In the genomic region with DNA sequence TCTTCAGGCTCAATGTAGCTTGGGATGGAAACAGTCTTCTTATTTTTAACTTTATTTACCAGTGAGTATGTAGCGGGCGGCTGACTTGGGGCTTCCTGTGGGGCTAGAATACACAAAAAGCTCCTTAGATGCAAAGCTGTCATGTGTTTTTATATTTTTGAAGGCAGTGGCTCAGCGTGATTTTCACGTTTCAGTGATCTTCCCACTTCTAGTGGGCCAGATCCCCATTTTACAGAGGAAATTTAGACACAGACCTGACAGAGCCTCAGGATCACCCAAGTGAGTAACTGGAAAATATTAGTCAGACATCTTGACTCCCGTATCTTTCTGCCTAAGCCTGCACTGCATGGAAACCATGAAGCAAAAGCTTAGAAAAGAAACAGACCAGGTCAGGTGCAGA, we compare ENCODE assay signal across 20 cellular contexts. TPM values are rescaled to one million over a fixed set of nuclear protein-coding genes. Genes with fewer than 3 reads are reported as not detected.
DNase-seq lines count a peak whose midpoint lies in the region; ATAC-seq, FAIRE-seq and TF ChIP-seq lines count a peak whose summit lies in the region.
"Had no signal": no experiment of that assay in that cellular context is flagged by ENCODE, and none has a peak within 500 bp of the region (broad histone marks: within the 10 kb centered on the region; RNA-seq: fewer than 3 reads in every experiment).

No MANE protein-coding gene starts in this region.

- intact Hi-C loops in GM12878 (cut with micrococcal nuclease; ENCODE audit: unreplicated experiment): no loop called here

- peaks cover 9 to 21% of the 10 kb centered on the region in 2 experiments for H3K36me3 ChIP-seq in GM12878 (ENCODE audit: control insufficient read depth in 2 of 2, insufficient read depth in 2 of 2, low read length in 1 of 2)

- no peaks in the 10 kb centered on the region; the same call in none of the 2 replicates for H3K79me2 ChIP-seq in GM12878 (ENCODE audit: control insufficient read depth, insufficient read depth, low read length)

- H3K4me1 ChIP-seq in GM12878 (ENCODE audit: control insufficient read depth, insufficient read depth, low read length): peaks cover 53% of the 10 kb centered on the region
- H3K4me1 ChIP-seq: foreskin keratinocyte had no signal

- in situ Hi-C loops in GM12878 (cut with MboI): loop anchor here (25.0 kb wide), 1 partner anchor 1499 kb away; the partner anchor contains the start of gene HASPIN

- WGBS in GM12878 (ENCODE audit: insufficient coverage, insufficient replicate concordance, low lambda C conversion rate, missing lambda C conversion rate): 0% methylated on average over 5 of the region's 5 CpGs

- H3K27ac Mint-ChIP-seq in WTC11: no peak overlapping the region
- H3K27ac Mint-ChIP-seq: activated CD4-positive, alpha-beta T cell treated with anti-CD3 and anti-CD28 coated beads, Interleukin-2, amount 10 ng/mL, durations not matched to agents 24 days and 14 days; HFFc6; T-helper 2 cell treated with Interferon-gamma antibody and Interleukin-4, amounts not matched to agents 5 μg/mL and 100 μg/mL, for 36 hours had no signal

- TF ChIP-seq POLR2A in GM12892 (IDR thresholded peaks at IDR 0.05; ENCODE audit: low read depth, low read length) (no peak), GM12878 (IDR thresholded peaks at IDR 0.05; ENCODE audit: low read depth, low read length) (no peak)

- TF ChIP-seq EP300 in GM12878 (IDR thresholded peaks at IDR 0.05; ENCODE audit: borderline replicate concordance in 1 of 2, control insufficient read depth in 1 of 2, low read depth in 2 of 2, low read length in 2 of 2): peak in 1 of 2 experiments; percentile 63; a peak in 2 of 4 replicates

- peak; percentile 81 for FAIRE-seq in GM12892 (lab: Jason Lieb, UNC)
- no peak for FAIRE-seq in GM12878 (lab: Jason Lieb, UNC)

- SMC1A ChIA-PET in GM12878 (lab: Charles Lee; ENCODE audit: uncharacterized antibody, unreplicated experiment): interaction anchor here (0.9 to 5.7 kb wide), 9 partner anchors 11 to 85 kb away, joined by 3 to 57 read pairs (median 4); partner anchors contain the start of gene SCIMP

- H3K36me3 Mint-ChIP-seq in WTC11: no peaks in the 10 kb centered on the region

- TF ChIP-seq CTCF in GM12878 (IDR thresholded peaks at IDR 0.05 in 2 of 3, conservative IDR thresholded peaks at IDR 0.05 in 1 of 3; ENCODE audit: control insufficient read depth in 2 of 3, extremely low read depth in 1 of 3, insufficient read depth in 1 of 3, low read depth in 3 of 3, low read length in 3 of 3): no peak
- TF ChIP-seq CTCF in WTC11 (IDR thresholded peaks at IDR 0.05): no peak

- H2AFZ ChIP-seq in GM12878 (ENCODE audit: control insufficient read depth, low read depth, low read length): no peak overlapping the region

- H3K4me3 ChIP-seq in GM12878: no peak overlapping the region
- H3K4me3 ChIP-seq: lung had no signal

- no peaks in the 10 kb centered on the region for H3K27me3 Mint-ChIP-seq in WTC11 (ENCODE audit: low read depth)
- H3K27me3 Mint-ChIP-seq: activated CD4-positive, alpha-beta T cell treated with anti-CD3 and anti-CD28 coated beads, Interleukin-2, amount 10 ng/mL, durations not matched to agents 24 days and 14 days; CD4-positive, alpha-beta memory T cell; central memory CD8-positive, alpha-beta T cell had no signal

- no peaks in the 10 kb centered on the region for H3K9me3 Mint-ChIP-seq in WTC11
- H3K9me3 Mint-ChIP-seq: activated CD4-positive, alpha-beta T cell treated with anti-CD3 and anti-CD28 coated beads, Interleukin-2, amount 10 ng/mL, durations not matched to agents 24 days and 14 days; CD4-positive, alpha-beta memory T cell; central memory CD8-positive, alpha-beta T cell; HFFc6; neural crest cell; T-helper 2 cell treated with Interferon-gamma antibody and Interleukin-4, amounts not matched to agents 5 μg/mL and 100 μg/mL, for 36 hours had no signal

- ATAC-seq in HG03378 (IDR thresholded peaks at IDR 0.05; ENCODE audit: unreplicated experiment) (peak; percentile 35), GM12878 (peak; percentile 70), WTC11 (no peak)
- ATAC-seq: foreskin keratinocyte, right cardiac atrium had no signal

- peak overlapping the region; percentile 61 for H3K4me2 ChIP-seq in GM12878 (ENCODE audit: control insufficient read depth, insufficient read depth)

- H3K9ac ChIP-seq in GM12878 (ENCODE audit: control insufficient read depth, insufficient read depth, low read length): peak overlapping the region; percentile 24

- H3K27me3 ChIP-seq in GM12878 (replicated peaks in 1 of 2; ENCODE audit: control insufficient read depth in 2 of 2, insufficient read depth in 2 of 2, low read length in 1 of 2): no peaks in the 10 kb centered on the region
- H3K27me3 ChIP-seq: foreskin keratinocyte had no signal

- DNase-seq in GM12892 (ENCODE audit: insufficient read length): no peak
- peak; percentile 73 for DNase-seq in GM12878 (ENCODE audit: low read depth, low spot score)
- DNase-seq in WTC11 (ENCODE audit: low spot score): no peak
- no peak for DNase-seq in stimulated activated CD4-positive, alpha-beta T cell treated with anti-CD3 and anti-CD28 coated beads, Interleukin-4, amount 100 ng/mL, for 24 hours
- DNase-seq in NCI-H1417 (lab: John Stamatoyannopoulos, UW): no peak
- DNase-seq: activated CD4-positive, alpha-beta T cell treated with anti-CD3 and anti-CD28 coated beads, Interleukin-2, amount 10 ng/mL, durations not matched to agents 24 days and 14 days; CD4-positive, alpha-beta memory T cell; foreskin keratinocyte; HFFc6; NCI-H2029 treated with DMSO at 0.1 percent for 48 hours; NCI-H774; right cardiac atrium; stimulated activated CD4-positive, alpha-beta T cell treated with anti-CD3 and anti-CD28 coated beads, Interleukin-2, amount 100 ng/mL, for 48 hours had no signal

- no peaks in the 10 kb centered on the region for H4K20me1 ChIP-seq in GM12878 (ENCODE audit: control insufficient read depth, insufficient read depth)

- no TSS peak for BruUV-seq in GM12878 (replicated peaks; lab: Mats Ljungman, UMichigan)

- H3K9me3 ChIP-seq in GM12878 (replicated peaks; ENCODE audit: control insufficient read depth, insufficient read depth, low read length): no peaks in the 10 kb centered on the region; the same call in 2 of the 3 replicates

- H3K4me1 Mint-ChIP-seq in WTC11: no peaks in the 10 kb centered on the region
- H3K4me1 Mint-ChIP-seq: activated CD4-positive, alpha-beta T cell treated with anti-CD3 and anti-CD28 coated beads, Interleukin-2, amount 10 ng/mL, durations not matched to agents 24 days and 14 days; CD4-positive, alpha-beta memory T cell; neural crest cell had no signal

- CTCF ChIA-PET in GM12878 (lab: Yijun Ruan, JAX): interaction anchor here (1.3 to 3.1 kb wide), 6 partner anchors 10 to 25 kb away, joined by 4 to 11 read pairs (median 6); partner anchors contain the start of gene SCIMP
- CTCF ChIA-PET in WTC11 (lab: Charles Lee): no interaction called here

- H3K27ac ChIP-seq in GM12878 (ENCODE audit: control insufficient read depth, insufficient read depth): peak overlapping the region; percentile 88
- peak overlapping the region; percentile 3 for H3K27ac ChIP-seq in temporal lobe (ENCODE audit: low read depth, low read length)
- H3K27ac ChIP-seq: foreskin keratinocyte had no signal

- H3K4me3 Mint-ChIP-seq in WTC11: no peak overlapping the region
- H3K4me3 Mint-ChIP-seq: activated CD4-positive, alpha-beta T cell treated with anti-CD3 and anti-CD28 coated beads, Interleukin-2, amount 10 ng/mL, durations not matched to agents 24 days and 14 days; CD4-positive, alpha-beta memory T cell; central memory CD8-positive, alpha-beta T cell; HFFc6; neural crest cell; T-helper 2 cell treated with Interferon-gamma antibody and Interleukin-4, amounts not matched to agents 5 μg/mL and 100 μg/mL, for 36 hours had no signal

- RAD21 ChIA-PET in GM12878 (lab: Charles Lee; ENCODE audit: unreplicated experiment): interaction anchor here (0.8 to 4.1 kb wide), 6 partner anchors 9 to 31 kb away, joined by 3 to 49 read pairs (median 6); no protein-coding TSS in a partner anchor

- no peak for TF ChIP-seq RAD21 in GM12878 (IDR thresholded peaks at IDR 0.05; ENCODE audit: insufficient read depth, low read depth, low read length)

- POLR2A ChIA-PET in GM12878 (lab: Charles Lee) (interaction anchor here (0.6 to 3.4 kb wide), 10 partner anchors 9 to 31 kb away, joined by 3 to 52 read pairs (median 5); partner anchors contain the start of gene SCIMP), WTC11 (lab: Charles Lee) (no interaction called here)

RNA-seq across cellular contexts. Expression of gene ZNF594, which starts 19.2 kb away (rescaled TPM):
- 4.2 TPM for polyA plus RNA-seq in GM12892 (2012; ENCODE audit: missing spikeins)
- 63.6 and 63.9 TPM in 2 replicates for total RNA-seq in GM12878 (2013; cell fraction: nucleolus; rRNA removed)
- 12.5 and 13.8 TPM in 2 replicates for total RNA-seq in GM12878 (2014; rRNA removed)
- 13.9 and 14.3 TPM in 2 replicates for total RNA-seq in GM12878 (2014; rRNA removed; fragmentation: Illumina TruSeq; extraction: Trizol)
- total RNA-seq in GM12878 (2021): 10.1 and 12.1 TPM in 2 replicates
- 1.4 TPM for polyA plus RNA-seq in GM12878 (2011; ENCODE audit: low read depth)
- 5.5 and 8.8 TPM in 2 replicates for polyA plus RNA-seq in GM12878 (2011; rRNA removed)
- 2.0 and 2.8 TPM in 2 replicates for polyA plus RNA-seq in GM12878 (2011; cell fraction: cytosol; rRNA removed)
- polyA plus RNA-seq in GM12878 (2011; cell fraction: nucleus; rRNA removed): 18.3 and 22.0 TPM in 2 replicates
- polyA plus RNA-seq in GM12878 (2012): 2.3 and 3.7 TPM in 2 replicates
- 11.2 and 11.3 TPM in 2 replicates for polyA plus RNA-seq in GM12878 (2014; fragmentation: Illumina TruSeq; extraction: Trizol)
- polyA plus RNA-seq in GM12878 (2014; fragmentation: Nextera tagmentation; extraction: Ambion mirVana): 1 to 10 TPM in 1 of 2 experiments, under 1 TPM in 1; 0.98 to 1.7 TPM
- polyA plus RNA-seq in GM12878 (2014; rRNA removed): 10.3 and 11.6 TPM in 2 replicates
- polyA plus RNA-seq in GM12878 (2016; fragmentation: Nextera tagmentation; extraction: Ambion mirVana): 10 to 100 TPM; 10.9 to 12.1 TPM
- 5.5 and 5.6 TPM in 2 replicates for polyA minus RNA-seq in GM12878 (2011; rRNA and poly(A)+ RNA removed)
- 2.8 and 3.7 TPM in 2 replicates for polyA minus RNA-seq in GM12878 (2011; cell fraction: cytosol; rRNA and poly(A)+ RNA removed)
- 11.0 and 16.8 TPM in 2 replicates for polyA minus RNA-seq in GM12878 (2011; cell fraction: nucleus; rRNA and poly(A)+ RNA removed)
- total RNA-seq in temporal lobe: 24.1 TPM
- total RNA-seq in WTC11 (2021): 9.5 to 11.6 TPM (median 10.1 TPM) in 3 replicates

RNA-seq across cellular contexts. Expression of gene SCIMP, which starts 23.8 kb away (rescaled TPM):
- polyA plus RNA-seq in GM12892 (2012; ENCODE audit: missing spikeins): 91.2 TPM
- total RNA-seq in GM12878 (2013; cell fraction: nucleolus; rRNA removed): 247 and 264 TPM in 2 replicates
- total RNA-seq in GM12878 (2014; rRNA removed) (61.8 and 70.4 TPM in 2 replicates), GM12878 (2014; rRNA removed; fragmentation: Illumina TruSeq; extraction: Trizol) (70.3 and 74.9 TPM in 2 replicates), GM12878 (2021) (92.2 and 98.9 TPM in 2 replicates), temporal lobe (0.25 TPM), WTC11 (2021) (not detected in 3 replicates)
- polyA plus RNA-seq in GM12878 (2011; ENCODE audit: low read depth): 129 TPM
- polyA plus RNA-seq in GM12878 (2011; rRNA removed) (105 and 120 TPM in 2 replicates), GM12878 (2014; fragmentation: Illumina TruSeq; extraction: Trizol) (151 and 205 TPM in 2 replicates), GM12878 (2014; fragmentation: Nextera tagmentation; extraction: Ambion mirVana) (100 to 1,000 TPM; 109 TPM), GM12878 (2014; rRNA removed) (85.2 and 97.7 TPM in 2 replicates), GM12878 (2016; fragmentation: Nextera tagmentation; extraction: Ambion mirVana) (10 to 100 TPM; 56.7 to 62.4 TPM)
- polyA plus RNA-seq in GM12878 (2011; cell fraction: cytosol; rRNA removed): 101 and 133 TPM in 2 replicates
- polyA plus RNA-seq in GM12878 (2011; cell fraction: nucleus; rRNA removed): 50.6 and 52.5 TPM in 2 replicates
- polyA plus RNA-seq in GM12878 (2012): 97.2 and 135 TPM in 2 replicates
- 79.6 and 91.8 TPM in 2 replicates for polyA minus RNA-seq in GM12878 (2011; rRNA and poly(A)+ RNA removed)
- polyA minus RNA-seq in GM12878 (2011; cell fraction: cytosol; rRNA and poly(A)+ RNA removed): 26.2 and 40.3 TPM in 2 replicates
- polyA minus RNA-seq in GM12878 (2011; cell fraction: nucleus; rRNA and poly(A)+ RNA removed): 14.0 and 19.1 TPM in 2 replicates
- total RNA-seq: activated CD4-positive, alpha-beta T cell treated with anti-CD3 and anti-CD28 coated beads, Interleukin-2, amount 10 ng/mL, durations not matched to agents 24 days and 14 days; foreskin keratinocyte; HFFc6; MCF 10A; neural crest cell had no signal
- polyA plus RNA-seq: foreskin keratinocyte had no signal

Comparison
In these comparisons a context has a peak if more than half of its experiments do, and no peak if none do; other contexts are left out.
1. RNA of gene SCIMP, which starts 23.8 kb away (total RNA-seq): 61.8 to 264 TPM in GM12878; 0.25 TPM in temporal lobe (single experiment) and not detected in WTC11; every median in the first group is over 10 times any median in the second.